Comparison of ENCODE assay signal across 1 cellular context in the genomic region with DNA sequence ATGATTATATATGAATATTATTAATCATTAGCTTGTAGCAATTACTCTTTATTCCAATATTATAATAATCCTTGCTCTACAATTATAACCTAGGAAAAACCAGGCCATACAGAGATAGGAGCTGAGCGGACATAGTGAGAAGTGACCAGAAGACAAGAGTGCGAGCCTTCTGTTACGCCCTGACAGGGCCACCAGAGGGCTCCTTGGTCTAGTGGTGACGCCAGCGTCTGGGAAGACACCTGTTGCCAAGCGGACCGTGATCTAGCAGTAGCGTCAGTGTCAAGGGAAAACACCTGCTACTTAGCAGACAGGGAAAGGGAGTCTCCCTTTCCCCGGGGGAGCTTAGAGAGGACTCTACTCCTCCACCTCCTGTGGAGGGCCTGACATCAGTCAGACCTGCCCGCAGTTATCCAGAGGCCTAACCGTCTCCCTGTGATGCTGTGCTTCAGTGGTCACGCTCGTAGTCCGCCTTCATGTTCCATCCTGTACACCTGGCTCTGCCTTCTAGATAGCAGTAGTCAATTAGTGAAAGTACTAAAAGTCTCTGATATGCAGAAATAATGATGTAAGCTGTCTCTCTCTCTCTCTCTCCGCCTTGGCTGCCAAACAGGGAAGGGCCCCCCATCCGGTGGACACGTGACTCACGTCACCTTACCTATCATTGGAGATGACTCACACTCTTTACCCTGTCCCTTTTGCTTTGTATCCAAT.
TF ChIP-seq lines count a peak whose summit lies in the region.
"Not testable (repeated sequence)": the region's sequence is repeated elsewhere in the genome, so short reads cannot be mapped to it uniquely, and the experiment has no call there.

No MANE protein-coding gene starts in this region.

TF ChIP-seq in HepG2, 621 proteins besides CTCF, POLR2A, EP300 and RAD21:
- TF ChIP-seq ATF1 (CRISPR knock-in tag; IDR thresholded peaks at IDR 0.05): 0 out of 2 replicates have a peak, but pooled peaks have one; percentile 41
- TF ChIP-seq, protein P1, sequence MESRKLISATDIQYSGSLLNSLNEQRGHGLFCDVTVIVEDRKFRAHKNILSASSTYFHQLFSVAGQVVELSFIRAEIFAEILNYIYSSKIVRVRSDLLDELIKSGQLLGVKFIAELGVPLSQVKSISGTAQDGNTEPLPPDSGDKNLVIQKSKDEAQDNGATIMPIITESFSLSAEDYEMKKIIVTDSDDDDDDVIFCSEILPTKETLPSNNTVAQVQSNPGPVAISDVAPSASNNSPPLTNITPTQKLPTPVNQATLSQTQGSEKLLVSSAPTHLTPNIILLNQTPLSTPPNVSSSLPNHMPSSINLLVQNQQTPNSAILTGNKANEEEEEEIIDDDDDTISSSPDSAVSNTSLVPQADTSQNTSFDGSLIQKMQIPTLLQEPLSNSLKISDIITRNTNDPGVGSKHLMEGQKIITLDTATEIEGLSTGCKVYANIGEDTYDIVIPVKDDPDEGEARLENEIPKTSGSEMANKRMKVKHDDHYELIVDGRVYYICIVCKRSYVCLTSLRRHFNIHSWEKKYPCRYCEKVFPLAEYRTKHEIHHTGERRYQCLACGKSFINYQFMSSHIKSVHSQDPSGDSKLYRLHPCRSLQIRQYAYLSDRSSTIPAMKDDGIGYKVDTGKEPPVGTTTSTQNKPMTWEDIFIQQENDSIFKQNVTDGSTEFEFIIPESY (CRISPR knock-in tag; IDR thresholded peaks at IDR 0.05): 0 out of 2 replicates have a peak, but pooled peaks have one; percentile 5
- peak; percentile 53; the same call in 1 of the 2 replicates for TF ChIP-seq BHLHE40 (IDR thresholded peaks at IDR 0.05; ENCODE audit: low read length)
- TF ChIP-seq FOSL2 (CRISPR knock-in tag; IDR thresholded peaks at IDR 0.05): peak; percentile 88
- 0 out of 2 replicates have a peak, but pooled peaks have one; percentile 11 for TF ChIP-seq GABPB1 (CRISPR knock-in tag; IDR thresholded peaks at IDR 0.05)
- TF ChIP-seq CREB1 (IDR thresholded peaks at IDR 0.05): peak; percentile 68
- TF ChIP-seq CREB1, CREM (CRISPR knock-in tag; IDR thresholded peaks at IDR 0.05): not testable (repeated sequence)
- 0 out of 2 replicates have a peak, but pooled peaks have one; percentile 28 for TF ChIP-seq CREM (IDR thresholded peaks at IDR 0.05)
- peak; percentile 55; the same call in 1 of the 2 replicates for TF ChIP-seq ZNF317 (CRISPR knock-in tag; IDR thresholded peaks at IDR 0.05)
- TF ChIP-seq STAG1 (CRISPR knock-in tag; IDR thresholded peaks at IDR 0.05): peak; percentile 56
- TF ChIP-seq SAP130 (CRISPR knock-in tag; IDR thresholded peaks at IDR 0.05; ENCODE audit: low read depth): peak; percentile 52
- 0 out of 2 replicates have a peak, but pooled peaks have one; percentile 19 for TF ChIP-seq KAT8 (CRISPR knock-in tag; IDR thresholded peaks at IDR 0.05)
- TF ChIP-seq MED1 (CRISPR knock-in tag; IDR thresholded peaks at IDR 0.05): 0 out of 2 replicates have a peak, but pooled peaks have one; percentile 17
- TF ChIP-seq, protein P2, sequence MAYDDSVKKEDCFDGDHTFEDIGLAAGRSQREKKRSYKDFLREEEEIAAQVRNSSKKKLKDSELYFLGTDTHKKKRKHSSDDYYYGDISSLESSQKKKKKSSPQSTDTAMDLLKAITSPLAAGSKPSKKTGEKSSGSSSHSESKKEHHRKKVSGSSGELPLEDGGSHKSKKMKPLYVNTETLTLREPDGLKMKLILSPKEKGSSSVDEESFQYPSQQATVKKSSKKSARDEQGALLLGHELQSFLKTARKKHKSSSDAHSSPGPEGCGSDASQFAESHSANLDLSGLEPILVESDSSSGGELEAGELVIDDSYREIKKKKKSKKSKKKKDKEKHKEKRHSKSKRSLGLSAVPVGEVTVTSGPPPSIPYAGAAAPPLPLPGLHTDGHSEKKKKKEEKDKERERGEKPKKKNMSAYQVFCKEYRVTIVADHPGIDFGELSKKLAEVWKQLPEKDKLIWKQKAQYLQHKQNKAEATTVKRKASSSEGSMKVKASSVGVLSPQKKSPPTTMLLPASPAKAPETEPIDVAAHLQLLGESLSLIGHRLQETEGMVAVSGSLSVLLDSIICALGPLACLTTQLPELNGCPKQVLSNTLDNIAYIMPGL (CRISPR knock-in tag; IDR thresholded peaks at IDR 0.05; ENCODE audit: borderline replicate concordance in 1 of 2, low read depth in 1 of 2): peak in 1 of 2 experiments; percentile 14; a peak in 1 of 4 replicates
- TF ChIP-seq, protein P3, sequence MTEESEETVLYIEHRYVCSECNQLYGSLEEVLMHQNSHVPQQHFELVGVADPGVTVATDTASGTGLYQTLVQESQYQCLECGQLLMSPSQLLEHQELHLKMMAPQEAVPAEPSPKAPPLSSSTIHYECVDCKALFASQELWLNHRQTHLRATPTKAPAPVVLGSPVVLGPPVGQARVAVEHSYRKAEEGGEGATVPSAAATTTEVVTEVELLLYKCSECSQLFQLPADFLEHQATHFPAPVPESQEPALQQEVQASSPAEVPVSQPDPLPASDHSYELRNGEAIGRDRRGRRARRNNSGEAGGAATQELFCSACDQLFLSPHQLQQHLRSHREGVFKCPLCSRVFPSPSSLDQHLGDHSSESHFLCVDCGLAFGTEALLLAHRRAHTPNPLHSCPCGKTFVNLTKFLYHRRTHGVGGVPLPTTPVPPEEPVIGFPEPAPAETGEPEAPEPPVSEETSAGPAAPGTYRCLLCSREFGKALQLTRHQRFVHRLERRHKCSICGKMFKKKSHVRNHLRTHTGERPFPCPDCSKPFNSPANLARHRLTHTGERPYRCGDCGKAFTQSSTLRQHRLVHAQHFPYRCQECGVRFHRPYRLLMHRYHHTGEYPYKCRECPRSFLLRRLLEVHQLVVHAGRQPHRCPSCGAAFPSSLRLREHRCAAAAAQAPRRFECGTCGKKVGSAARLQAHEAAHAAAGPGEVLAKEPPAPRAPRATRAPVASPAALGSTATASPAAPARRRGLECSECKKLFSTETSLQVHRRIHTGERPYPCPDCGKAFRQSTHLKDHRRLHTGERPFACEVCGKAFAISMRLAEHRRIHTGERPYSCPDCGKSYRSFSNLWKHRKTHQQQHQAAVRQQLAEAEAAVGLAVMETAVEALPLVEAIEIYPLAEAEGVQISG (CRISPR knock-in tag; IDR thresholded peaks at IDR 0.05): 0 out of 2 replicates have a peak, but pooled peaks have one; percentile 14
- 0 out of 2 replicates have a peak, but pooled peaks have one; percentile 30 for TF ChIP-seq THAP11 (CRISPR knock-in tag; IDR thresholded peaks at IDR 0.05)
- TF ChIP-seq, protein P4, sequence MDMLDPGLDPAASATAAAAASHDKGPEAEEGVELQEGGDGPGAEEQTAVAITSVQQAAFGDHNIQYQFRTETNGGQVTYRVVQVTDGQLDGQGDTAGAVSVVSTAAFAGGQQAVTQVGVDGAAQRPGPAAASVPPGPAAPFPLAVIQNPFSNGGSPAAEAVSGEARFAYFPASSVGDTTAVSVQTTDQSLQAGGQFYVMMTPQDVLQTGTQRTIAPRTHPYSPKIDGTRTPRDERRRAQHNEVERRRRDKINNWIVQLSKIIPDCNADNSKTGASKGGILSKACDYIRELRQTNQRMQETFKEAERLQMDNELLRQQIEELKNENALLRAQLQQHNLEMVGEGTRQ (IDR thresholded peaks at IDR 0.05; ENCODE audit: low read depth, low read length): not testable (repeated sequence)
- TF ChIP-seq, protein P4 (CRISPR knock-in tag; IDR thresholded peaks at IDR 0.05; ENCODE audit: borderline replicate concordance): peak; percentile 74; the same call in 1 of the 2 replicates
- 0 out of 2 replicates have a peak, but pooled peaks have one; percentile 8 for TF ChIP-seq GATAD2A (CRISPR knock-in tag; IDR thresholded peaks at IDR 0.05)
- 0 out of 2 replicates have a peak, but pooled peaks have one; percentile 24 for TF ChIP-seq ZBTB38 (CRISPR knock-in tag; IDR thresholded peaks at IDR 0.05)
- peak; percentile 72; the same call in 1 of the 2 replicates for TF ChIP-seq RAD51 (IDR thresholded peaks at IDR 0.05; ENCODE audit: borderline replicate concordance)
- TF ChIP-seq, protein P5, sequence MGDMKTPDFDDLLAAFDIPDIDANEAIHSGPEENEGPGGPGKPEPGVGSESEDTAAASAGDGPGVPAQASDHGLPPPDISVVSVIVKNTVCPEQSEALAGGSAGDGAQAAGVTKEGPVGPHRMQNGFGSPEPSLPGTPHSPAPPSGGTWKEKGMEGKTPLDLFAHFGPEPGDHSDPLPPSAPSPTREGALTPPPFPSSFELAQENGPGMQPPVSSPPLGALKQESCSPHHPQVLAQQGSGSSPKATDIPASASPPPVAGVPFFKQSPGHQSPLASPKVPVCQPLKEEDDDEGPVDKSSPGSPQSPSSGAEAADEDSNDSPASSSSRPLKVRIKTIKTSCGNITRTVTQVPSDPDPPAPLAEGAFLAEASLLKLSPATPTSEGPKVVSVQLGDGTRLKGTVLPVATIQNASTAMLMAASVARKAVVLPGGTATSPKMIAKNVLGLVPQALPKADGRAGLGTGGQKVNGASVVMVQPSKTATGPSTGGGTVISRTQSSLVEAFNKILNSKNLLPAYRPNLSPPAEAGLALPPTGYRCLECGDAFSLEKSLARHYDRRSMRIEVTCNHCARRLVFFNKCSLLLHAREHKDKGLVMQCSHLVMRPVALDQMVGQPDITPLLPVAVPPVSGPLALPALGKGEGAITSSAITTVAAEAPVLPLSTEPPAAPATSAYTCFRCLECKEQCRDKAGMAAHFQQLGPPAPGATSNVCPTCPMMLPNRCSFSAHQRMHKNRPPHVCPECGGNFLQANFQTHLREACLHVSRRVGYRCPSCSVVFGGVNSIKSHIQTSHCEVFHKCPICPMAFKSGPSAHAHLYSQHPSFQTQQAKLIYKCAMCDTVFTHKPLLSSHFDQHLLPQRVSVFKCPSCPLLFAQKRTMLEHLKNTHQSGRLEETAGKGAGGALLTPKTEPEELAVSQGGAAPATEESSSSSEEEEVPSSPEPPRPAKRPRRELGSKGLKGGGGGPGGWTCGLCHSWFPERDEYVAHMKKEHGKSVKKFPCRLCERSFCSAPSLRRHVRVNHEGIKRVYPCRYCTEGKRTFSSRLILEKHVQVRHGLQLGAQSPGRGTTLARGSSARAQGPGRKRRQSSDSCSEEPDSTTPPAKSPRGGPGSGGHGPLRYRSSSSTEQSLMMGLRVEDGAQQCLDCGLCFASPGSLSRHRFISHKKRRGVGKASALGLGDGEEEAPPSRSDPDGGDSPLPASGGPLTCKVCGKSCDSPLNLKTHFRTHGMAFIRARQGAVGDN (CRISPR knock-in tag; IDR thresholded peaks at IDR 0.05): peak; percentile 46
